ENCODE assay signal across 1 cellular context in genomic region chr14:71702799-71703198, GRCh38.
TF ChIP-seq lines count a peak whose summit lies in the region.

No MANE protein-coding gene starts in this region.

TF ChIP-seq in IMR-90, 13 proteins besides CTCF, POLR2A, EP300 and RAD21 (continued from another document):
- TF ChIP-seq, protein P1, sequence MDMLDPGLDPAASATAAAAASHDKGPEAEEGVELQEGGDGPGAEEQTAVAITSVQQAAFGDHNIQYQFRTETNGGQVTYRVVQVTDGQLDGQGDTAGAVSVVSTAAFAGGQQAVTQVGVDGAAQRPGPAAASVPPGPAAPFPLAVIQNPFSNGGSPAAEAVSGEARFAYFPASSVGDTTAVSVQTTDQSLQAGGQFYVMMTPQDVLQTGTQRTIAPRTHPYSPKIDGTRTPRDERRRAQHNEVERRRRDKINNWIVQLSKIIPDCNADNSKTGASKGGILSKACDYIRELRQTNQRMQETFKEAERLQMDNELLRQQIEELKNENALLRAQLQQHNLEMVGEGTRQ (IDR thresholded peaks at IDR 0.05; ENCODE audit: low read depth, low read length), result no peak
- TF ChIP-seq MAFK (IDR thresholded peaks at IDR 0.05; ENCODE audit: low read depth, low read length), result no peak
- TF ChIP-seq MXI1 (IDR thresholded peaks at IDR 0.05; ENCODE audit: borderline replicate concordance, low read depth, low read length), result no peak
- no peak for TF ChIP-seq FOS (IDR thresholded peaks at IDR 0.05; ENCODE audit: low read depth, low read length)
- TF ChIP-seq NFE2L2 (IDR thresholded peaks at IDR 0.05; ENCODE audit: low read depth, low read length), result no peak
- no peak for TF ChIP-seq RCOR1 (IDR thresholded peaks at IDR 0.05; ENCODE audit: insufficient replicate concordance, low read length)
- no peak for TF ChIP-seq ELK1 (IDR thresholded peaks at IDR 0.05; ENCODE audit: borderline replicate concordance, low read depth, low read length)
- TF ChIP-seq BHLHE40 (IDR thresholded peaks at IDR 0.05; ENCODE audit: low read depth, low read length), result no peak
- TF ChIP-seq RFX5 (IDR thresholded peaks at IDR 0.05; ENCODE audit: low read depth, low read length), result no peak
- no peak for TF ChIP-seq MAZ (IDR thresholded peaks at IDR 0.05; ENCODE audit: borderline replicate concordance, low read depth, low read length)
- no peak for TF ChIP-seq CEBPB (IDR thresholded peaks at IDR 0.05; ENCODE audit: low read depth, low read length)
